9 cellular contexts compared by ENCODE assay signal in the genomic region with DNA sequence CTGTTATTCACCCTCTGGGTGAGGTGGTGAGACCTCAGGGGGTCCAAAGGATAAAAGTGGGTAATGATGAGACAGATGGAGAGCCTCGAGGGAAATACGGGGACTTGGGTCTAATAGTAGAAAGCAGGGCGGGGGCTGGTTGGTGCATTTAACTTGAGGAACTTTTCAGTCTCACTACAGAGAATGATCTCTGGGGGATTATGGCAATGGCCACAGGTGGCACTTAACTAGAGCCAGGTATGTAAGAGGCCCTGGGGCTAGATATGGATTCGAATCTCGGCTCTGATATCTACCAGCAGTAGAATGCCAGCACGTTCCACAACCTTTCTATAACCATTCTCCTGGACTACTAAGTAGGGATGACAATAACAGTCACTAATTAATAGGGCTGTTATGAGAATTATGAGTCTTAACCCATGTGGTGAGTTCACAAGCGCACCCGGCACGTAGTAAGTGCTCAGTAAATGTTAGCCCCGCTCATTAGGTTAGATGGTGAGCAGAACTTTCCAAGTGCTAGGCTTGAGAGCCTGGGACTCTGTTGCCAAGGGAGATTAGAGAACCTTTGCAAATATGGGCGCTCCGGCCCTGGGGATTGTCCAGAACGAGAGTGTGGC. TPM values are rescaled to one million over a fixed set of nuclear protein-coding genes. Genes with fewer than 3 reads are reported as not detected.
A peak's percentile ranks its signal among the peaks of the same experiment; 100 is the strongest.
DNase-seq lines count a peak whose midpoint lies in the region; ATAC-seq and TF ChIP-seq lines count a peak whose summit lies in the region.
"Had no signal": no experiment of that assay in that cellular context is flagged by ENCODE, and none has a peak within 500 bp of the region (broad histone marks: within the 10 kb centered on the region; RNA-seq: fewer than 3 reads in every experiment).

No MANE protein-coding gene starts in this region.

- H3K27me3 ChIP-seq in subcutaneous abdominal adipose tissue (ENCODE audit: control insufficient read depth in 5 of 5, insufficient read depth in 4 of 5, low read length in 5 of 5): peaks cover 13 to 28% (median 24%) of the 10 kb centered on the region in 5 donors

- no peak for ATAC-seq in HG02623 (IDR thresholded peaks at IDR 0.05; ENCODE audit: unreplicated experiment)

- H3K36me3 ChIP-seq in subcutaneous abdominal adipose tissue (ENCODE audit: control insufficient read depth in 5 of 5, insufficient read depth in 5 of 5, low read length in 5 of 5): no peaks in the 10 kb centered on the region
- H3K36me3 ChIP-seq: SJSA1 had no signal

- no peak overlapping the region for H3K27ac ChIP-seq in subcutaneous abdominal adipose tissue (ENCODE audit: low read depth, low read length)
- H3K27ac ChIP-seq: SJSA1 had no signal

- H3K4me3 ChIP-seq in WI38 (ENCODE audit: low read depth, low read length) (peak overlapping the region; percentile 55), subcutaneous abdominal adipose tissue (ENCODE audit: low read depth in 1 of 5, low read length in 5 of 5) (peak overlapping the region in 4 of 5 donors; percentile 52 to 81 (median 64))

- H3K9me3 ChIP-seq in subcutaneous abdominal adipose tissue (ENCODE audit: control insufficient read depth in 5 of 5, low read length in 5 of 5): no peaks in the 10 kb centered on the region

- H3K9ac ChIP-seq in subcutaneous abdominal adipose tissue (ENCODE audit: low read length in 5 of 5): no peak overlapping the region

- DNase-seq in activated CD8-positive, alpha-beta memory T cell treated with anti-CD3 and anti-CD28 coated beads for 24 hours: peak; percentile 53
- no peak for DNase-seq in activated CD8-positive, alpha-beta memory T cell treated with anti-CD3 and anti-CD28 coated beads, Interleukin-2, amount 50 U/mL, for 4 hours
- DNase-seq in immature natural killer cell: no peak
- no peak for DNase-seq in COR-L47 (lab: John Stamatoyannopoulos, UW)
- no peak for DNase-seq in globus pallidus (ENCODE audit: low spot score)

- H3K4me1 ChIP-seq in subcutaneous abdominal adipose tissue (ENCODE audit: control insufficient read depth in 5 of 5, insufficient read depth in 5 of 5, low read length in 5 of 5): peaks cover 0 to 40% (median 27%) of the 10 kb centered on the region in 5 donors

- TF ChIP-seq CTCF in WI38 (IDR thresholded peaks at IDR 0.05; ENCODE audit: low read depth, low read length): no peak

- no peaks in the 10 kb centered on the region for H3K9me3 Mint-ChIP-seq in immature natural killer cell

- H3K27ac Mint-ChIP-seq in immature natural killer cell: peak overlapping the region in 2 of 6 donors; percentile 41 to 62

- H3K4me1 Mint-ChIP-seq in immature natural killer cell: peaks cover 19 to 34% of the 10 kb centered on the region in 2 donors

- H3K27me3 Mint-ChIP-seq in immature natural killer cell (ENCODE audit: low read depth in 3 of 3): peaks cover 0 to 3% (median 0%) of the 10 kb centered on the region in 3 donors

- no peaks in the 10 kb centered on the region for H3K36me3 Mint-ChIP-seq in immature natural killer cell

- peak overlapping the region; percentile 80 to 87 (median 81) for H3K4me3 Mint-ChIP-seq in immature natural killer cell

RNA-seq across cellular contexts. Expression of gene PLXNC1, which starts 0.9 kb away (rescaled TPM):
- 1 to 10 TPM; 2.3 to 3.3 (median 2.5) TPM for polyA plus RNA-seq in immature natural killer cell
